20 cellular contexts compared by ENCODE assay signal in the genomic region with DNA sequence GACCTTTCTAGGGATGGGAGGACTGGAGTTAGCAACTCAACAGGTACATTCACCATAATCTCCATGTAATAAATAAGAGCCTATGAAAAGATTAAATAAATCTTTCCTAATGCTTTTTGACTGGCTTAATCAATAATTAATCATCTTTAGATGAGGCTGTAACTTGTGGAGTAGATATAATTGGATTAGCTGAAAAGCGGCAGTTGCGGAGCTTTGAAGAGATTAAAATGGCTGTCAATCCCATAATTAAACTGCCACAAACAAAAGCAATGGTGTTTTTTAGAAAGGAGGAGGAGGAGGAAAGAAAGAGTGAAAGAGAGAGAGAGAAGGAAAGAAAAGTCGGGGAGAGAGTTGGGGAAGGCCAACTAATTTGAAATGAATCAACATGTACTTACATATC.
A peak's percentile ranks its signal among the peaks of the same experiment; 100 is the strongest.
DNase-seq lines count a peak whose midpoint lies in the region; ATAC-seq and TF ChIP-seq lines count a peak whose summit lies in the region.
"Had no signal": no experiment of that assay in that cellular context is flagged by ENCODE, and none has a peak within 500 bp of the region (broad histone marks: within the 10 kb centered on the region; RNA-seq: fewer than 3 reads in every experiment).

No MANE protein-coding gene starts in this region.

- no peaks in the 10 kb centered on the region for H3K27me3 Mint-ChIP-seq in activated T-cell treated with anti-CD3 and anti-CD28 coated beads, Interleukin-2, amount 50 U/mL, for 72 hours (ENCODE audit: low read depth)
- H3K27me3 Mint-ChIP-seq in nephron progenitor cell (ENCODE audit: low read depth, poor library complexity): no peaks in the 10 kb centered on the region
- H3K27me3 Mint-ChIP-seq in T-cell: no peaks in the 10 kb centered on the region
- H3K27me3 Mint-ChIP-seq: CD4-positive, alpha-beta memory T cell; IgD-negative memory B cell had no signal

- peaks cover 5% of the 10 kb centered on the region; the same call in 1 of the 2 replicates for H3K36me3 ChIP-seq in MG63

- ATAC-seq in activated T-cell treated with anti-CD3 and anti-CD28 coated beads, Interleukin-2, amount 50 U/mL, for 72 hours (replicated peaks in 1 of 2): no peak
- no peak for ATAC-seq in T-cell (replicated peaks in 1 of 4)
- no peak for ATAC-seq in HG03432 (IDR thresholded peaks at IDR 0.05; ENCODE audit: unreplicated experiment)
- ATAC-seq: A549, HepG2 had no signal

- peak overlapping the region; percentile 89 for H3K27ac Mint-ChIP-seq in activated T-cell treated with anti-CD3 and anti-CD28 coated beads, Interleukin-2, amount 50 U/mL, for 72 hours
- peak overlapping the region; percentile 63 for H3K27ac Mint-ChIP-seq in nephron progenitor cell
- no peak overlapping the region for H3K27ac Mint-ChIP-seq in T-cell
- H3K27ac Mint-ChIP-seq: CD14-positive monocyte had no signal

- H3K36me3 Mint-ChIP-seq in activated T-cell treated with anti-CD3 and anti-CD28 coated beads, Interleukin-2, amount 50 U/mL, for 72 hours (ENCODE audit: insufficient read depth in 2 of 2): peaks cover 2 to 3% of the 10 kb centered on the region in 2 donors
- H3K36me3 Mint-ChIP-seq in nephron progenitor cell (ENCODE audit: low read depth) (peaks cover 55% of the 10 kb centered on the region), T-cell (peaks cover 48% of the 10 kb centered on the region)

- POLR2A ChIA-PET in T-cell (lab: Charles Lee): interaction anchor here (0.6 to 0.7 kb wide), 2 partner anchors 44 to 447 kb away, joined by 4 to 10 read pairs; no protein-coding TSS in a partner anchor

- CTCF ChIA-PET in T-cell (lab: Charles Lee): interaction anchor here (0.5 to 1.0 kb wide), 3 partner anchors 12 to 497 kb away, joined by 3 to 8 read pairs (median 3); no protein-coding TSS in a partner anchor

- H3K4me3 Mint-ChIP-seq in activated T-cell treated with anti-CD3 and anti-CD28 coated beads, Interleukin-2, amount 50 U/mL, for 72 hours: no peak overlapping the region
- no peak overlapping the region for H3K4me3 Mint-ChIP-seq in nephron progenitor cell
- no peak overlapping the region for H3K4me3 Mint-ChIP-seq in T-cell
- H3K4me3 Mint-ChIP-seq: CD4-positive, alpha-beta memory T cell; IgD-negative memory B cell had no signal

- H3K9me3 ChIP-seq in MG63: no peaks in the 10 kb centered on the region
- H3K9me3 ChIP-seq: A549, BLaER1, HAP-1 had no signal

- no peaks in the 10 kb centered on the region for H3K9me3 Mint-ChIP-seq in activated T-cell treated with anti-CD3 and anti-CD28 coated beads, Interleukin-2, amount 50 U/mL, for 72 hours
- H3K9me3 Mint-ChIP-seq in nephron progenitor cell: no peaks in the 10 kb centered on the region
- H3K9me3 Mint-ChIP-seq in T-cell: no peaks in the 10 kb centered on the region
- H3K9me3 Mint-ChIP-seq: CD4-positive, alpha-beta memory T cell; IgD-negative memory B cell had no signal

- H3K27me3 ChIP-seq in MG63: no peaks in the 10 kb centered on the region
- H3K27me3 ChIP-seq: BLaER1 had no signal

- TF ChIP-seq CTCF in nephron progenitor cell (IDR thresholded peaks at IDR 0.05): no peak

- DNase-seq in activated T-cell treated with anti-CD3 and anti-CD28 coated beads, Interleukin-2, amount 50 U/mL, for 72 hours: no peak
- DNase-seq in activated T-cell treated with anti-CD3 and anti-CD28 coated beads, Interleukin-2, amount 50 U/mL, for 48 hours: no peak
- peak; percentile 95 for DNase-seq in NCI-H82 treated with DMSO at 0.1 percent for 48 hours (lab: John Stamatoyannopoulos, UW; ENCODE audit: unreplicated experiment)
- DNase-seq in nephron progenitor cell: no peak
- DNase-seq in T-cell: no peak
- no peak for DNase-seq in MG63
- no peak for DNase-seq in activated gamma-delta T cell treated with Interleukin-2 at 50 U/mL for 16 hours
- DNase-seq: CD4-positive, alpha-beta memory T cell; DMS 273 treated with DMSO at 0.1 percent for 48 hours; DMS53; DND-41; EL; GM23248 had no signal

- H3K4me1 Mint-ChIP-seq in activated T-cell treated with anti-CD3 and anti-CD28 coated beads, Interleukin-2, amount 50 U/mL, for 72 hours (ENCODE audit: low read depth): no peaks in the 10 kb centered on the region
- peaks cover 8% of the 10 kb centered on the region for H3K4me1 Mint-ChIP-seq in nephron progenitor cell
- no peaks in the 10 kb centered on the region for H3K4me1 Mint-ChIP-seq in T-cell
- H3K4me1 Mint-ChIP-seq: CD14-positive monocyte; CD4-positive, alpha-beta memory T cell; IgD-negative memory B cell had no signal

- no peak overlapping the region for H3K4me3 ChIP-seq in MG63
- H3K4me3 ChIP-seq: A549, BLaER1, GM23248, HAP-1 had no signal

Comparison
In these comparisons a context has a peak if more than half of its experiments do, and no peak if none do; other contexts are left out.
1. H3K27ac Mint-ChIP-seq: peak in activated T-cell treated with anti-CD3 and anti-CD28 coated beads, Interleukin-2, amount 50 U/mL, for 72 hours (single experiment) and nephron progenitor cell (single experiment); none in T-cell (0 of 2).